26 cellular contexts compared by ENCODE assay signal in genomic region chr5:103092676-103093075, GRCh38.
"Had no signal": no experiment of that assay in that cellular context is flagged by ENCODE, and none has a peak within 500 bp of the region (broad histone marks: within the 10 kb centered on the region; RNA-seq: fewer than 3 reads in every experiment).

No MANE protein-coding gene starts in this region.

- H3K27ac ChIP-seq: SJCRH30, VCaP had no signal

- H3K4me1 ChIP-seq: SJCRH30 had no signal

- H3K36me3 ChIP-seq: SJCRH30 had no signal

- DNase-seq: activated CD4-positive, alpha-beta memory T cell treated with anti-CD3 and anti-CD28 coated beads, Interleukin-2, amount 10 ng/mL, durations not matched to agents 7 days and 5 days; activated CD4-positive, alpha-beta T cell treated with anti-CD3 and anti-CD28 coated beads for 36 hours; activated CD4-positive, alpha-beta T cell treated with anti-CD3 and anti-CD28 coated beads, Interleukin-2, amount 50 U/mL, for 1 hour; activated CD4-positive, CD25-positive, alpha-beta regulatory T cell; activated T-cell treated with anti-CD3 and anti-CD28 coated beads for 4 hours; MG63; MV-4-11; NCI-H1092 treated with DMSO at 0.1 percent for 48 hours; NCI-H1417 treated with DMSO at 0.1 percent for 48 hours; NCI-H1694; NCI-H2029; NCI-H2107; NCI-H345; NCI-H510A; NCI-H526 treated with DMSO at 0.1 percent for 48 hours; NCI-H82; NK-92 treated with Interleukin-12 subunit alpha and Interleukin-12 subunit beta, amount 100 ng/mL, for 24 hours; OCI-M1; RPMI8226; SJCRH30; SK-N-SH; T-helper 1 cell had no signal

- H3K27me3 ChIP-seq: MG63, SJCRH30 had no signal

- ATAC-seq: activated CD4-positive, alpha-beta T cell treated with anti-CD3 and anti-CD28 coated beads for 36 hours; HepG2; Panc1; Right ventricle myocardium inferior had no signal

- H3K4me3 ChIP-seq: MG63, SJCRH30 had no signal

- H3K9me3 ChIP-seq: MG63, SJCRH30, SK-N-SH had no signal
